In genomic region chr11:105000167-105000566, GRCh38 we compare ENCODE assay signal across 2 cellular contexts.
A peak's percentile ranks its signal among the peaks of the same experiment; 100 is the strongest.
TF ChIP-seq lines count a peak whose summit lies in the region.

No MANE protein-coding gene starts in this region.

TF ChIP-seq in GM23338, 12 proteins besides CTCF, POLR2A, EP300 and RAD21:
- TF ChIP-seq ZNF331 (CRISPR knock-in tag; IDR thresholded peaks at IDR 0.05; ENCODE audit: low read depth), result no peak
- no peak for TF ChIP-seq EZH2 (IDR thresholded peaks at IDR 0.05; ENCODE audit: low read depth, unreplicated experiment)
- no peak for TF ChIP-seq JUNB (IDR thresholded peaks at IDR 0.05; ENCODE audit: unreplicated experiment)
- no peak for TF ChIP-seq NANOG (IDR thresholded peaks at IDR 0.05; ENCODE audit: borderline replicate concordance)
- no peak for TF ChIP-seq POLR2AphosphoS5 (IDR thresholded peaks at IDR 0.05; ENCODE audit: low read depth)
- TF ChIP-seq CREB1 (CRISPR knock-in tag; IDR thresholded peaks at IDR 0.05; ENCODE audit: low read depth), result no peak
- no peak for TF ChIP-seq STAT1 (IDR thresholded peaks at IDR 0.05; ENCODE audit: unreplicated experiment)
- no peak for TF ChIP-seq ZNF462 (CRISPR knock-in tag; IDR thresholded peaks at IDR 0.05)
- no peak for TF ChIP-seq ZNF114 (CRISPR knock-in tag; IDR thresholded peaks at IDR 0.05)

TF ChIP-seq in HepG2, 621 proteins besides CTCF, POLR2A, EP300 and RAD21:
- TF ChIP-seq SRSF1 (optimal IDR thresholded peaks at IDR 0.05; ENCODE audit: low read depth, low read length) (no peak), SALL1 (CRISPR knock-in tag; IDR thresholded peaks at IDR 0.05) (peak; percentile 44; the same call in 1 of the 2 replicates), ZNF644 (CRISPR knock-in tag; IDR thresholded peaks at IDR 0.05; ENCODE audit: low read depth) (0 out of 2 replicates have a peak, but pooled peaks have one; percentile 10), SMC3 (IDR thresholded peaks at IDR 0.05; ENCODE audit: low read length) (peak; percentile 20; the same call in 1 of the 2 replicates), ZMYM4 (CRISPR knock-in tag; IDR thresholded peaks at IDR 0.05) (peak; percentile 29; the same call in 1 of the 2 replicates), GATAD2A (CRISPR knock-in tag; IDR thresholded peaks at IDR 0.05) (peak; percentile 55; the same call in 1 of the 2 replicates), GABPB1 (CRISPR knock-in tag; IDR thresholded peaks at IDR 0.05) (peak; percentile 32; the same call in 1 of the 2 replicates), HINFP (CRISPR knock-in tag; IDR thresholded peaks at IDR 0.05; ENCODE audit: low read depth) (no peak), CBFB (CRISPR knock-in tag; IDR thresholded peaks at IDR 0.05) (no peak), RBM22 (optimal IDR thresholded peaks at IDR 0.05; ENCODE audit: low read length) (no peak), LRRFIP1 (CRISPR knock-in tag; conservative IDR thresholded peaks at IDR 0.05) (no peak), ARID5B (CRISPR knock-in tag; IDR thresholded peaks at IDR 0.05) (peak; percentile 44), HNF4A (CRISPR knock-in tag; IDR thresholded peaks at IDR 0.05) (0 out of 2 replicates have a peak, but pooled peaks have one; percentile 18), STAG1 (CRISPR knock-in tag; IDR thresholded peaks at IDR 0.05) (0 out of 2 replicates have a peak, but pooled peaks have one; percentile 11), ZBTB20 (CRISPR knock-in tag; IDR thresholded peaks at IDR 0.05; ENCODE audit: borderline replicate concordance, low read depth) (no peak), ZNF12 (CRISPR knock-in tag; IDR thresholded peaks at IDR 0.05) (peak; percentile 68), EHMT2 (IDR thresholded peaks at IDR 0.05; ENCODE audit: borderline replicate concordance, low read depth, low read length) (0 out of 2 replicates have a peak, but pooled peaks have one; percentile 8), FOSL2 (CRISPR knock-in tag; IDR thresholded peaks at IDR 0.05) (peak; percentile 73), ETV5 (CRISPR knock-in tag; IDR thresholded peaks at IDR 0.05; ENCODE audit: borderline replicate concordance) (peak; percentile 29; the same call in 1 of the 2 replicates), ARID3A (IDR thresholded peaks at IDR 0.05; ENCODE audit: low read depth, low read length) (peak; percentile 59; the same call in 1 of the 2 replicates), AGO2 (optimal IDR thresholded peaks at IDR 0.05; ENCODE audit: low read depth, low read length) (no peak), ESRRA (CRISPR knock-in tag; IDR thresholded peaks at IDR 0.05; ENCODE audit: low read depth) (peak; percentile 70; the same call in 1 of the 2 replicates), GABPA (IDR thresholded peaks at IDR 0.05; ENCODE audit: low read depth, low read length) (no peak), GABPA (CRISPR knock-in tag; IDR thresholded peaks at IDR 0.05; ENCODE audit: low read depth) (peak; percentile 57), ARID4A (CRISPR knock-in tag; IDR thresholded peaks at IDR 0.05; ENCODE audit: borderline replicate concordance) (no peak), FOXA3 (CRISPR knock-in tag; IDR thresholded peaks at IDR 0.05) (peak; percentile 10; the same call in 1 of the 2 replicates), ZNF558 (CRISPR knock-in tag; IDR thresholded peaks at IDR 0.05; ENCODE audit: borderline replicate concordance) (no peak), BHLHE40 (IDR thresholded peaks at IDR 0.05; ENCODE audit: low read length) (0 out of 2 replicates have a peak, but pooled peaks have one; percentile 10)
TF ChIP-seq in HepG2: peak in this region for 18.
